In genomic region chr2:204931562-204931961, GRCh38 we compare ENCODE assay signal across 19 cellular contexts.
"Had no signal": no experiment of that assay in that cellular context is flagged by ENCODE, and none has a peak within 500 bp of the region (broad histone marks: within the 10 kb centered on the region; RNA-seq: fewer than 3 reads in every experiment).

No MANE protein-coding gene starts in this region.

- H3K36me3 ChIP-seq: MG63, SJSA1 had no signal

- H3K4me3 ChIP-seq: MG63, SJSA1, SK-N-MC had no signal

- H3K9me3 ChIP-seq: MG63, SJSA1 had no signal

- DNase-seq: Karpas-422, KG1, MG63, NCI-H1092, NCI-H1105 treated with DMSO at 0.1 percent for 48 hours, NCI-H1417 treated with DMSO at 0.1 percent for 48 hours, NCI-H146, NCI-H1694 treated with DMSO at 0.1 percent for 48 hours, NCI-H1930, NCI-H2081, NCI-H2107, NCI-H2227 treated with DMSO at 0.1 percent for 48 hours, NCI-H524, NCI-H774, Right ventricle myocardium superior, RPMI8226, SIG-M5 had no signal

- H3K4me1 ChIP-seq: SJSA1 had no signal

- H3K27me3 ChIP-seq: MG63, SJSA1 had no signal
